8 cellular contexts compared by ENCODE assay signal in genomic region chr19:2315818-2316353, GRCh38. TPM values are rescaled to one million over a fixed set of nuclear protein-coding genes. Genes with fewer than 3 reads are reported as not detected.
A peak's percentile ranks its signal among the peaks of the same experiment; 100 is the strongest.
DNase-seq lines count a peak whose midpoint lies in the region; ATAC-seq and TF ChIP-seq lines count a peak whose summit lies in the region.

No MANE protein-coding gene starts in this region.

- no peak overlapping the region for H2AK5ac ChIP-seq in mesenchymal stem cell (ENCODE audit: low read length, severe bottlenecking)

- H3K14ac ChIP-seq in mesenchymal stem cell (ENCODE audit: low read length in 2 of 2) = no peak overlapping the region

- H4K91ac ChIP-seq in mesenchymal stem cell (ENCODE audit: low read length) = peak overlapping the region; percentile 43

- no peak overlapping the region for H3K4me3 Mint-ChIP-seq in MCF 10A (ENCODE audit: unreplicated experiment)

- H3K27me3 ChIP-seq in breast epithelium = peaks cover 9 to 17% of the 10 kb centered on the region in 2 donors
- H3K27me3 ChIP-seq in mesenchymal stem cell (ENCODE audit: control insufficient read depth in 1 of 2, insufficient read depth in 1 of 2, low read length in 2 of 2) = peaks cover 11 to 20% of the 10 kb centered on the region in 2 experiments
- no peaks in the 10 kb centered on the region for H3K27me3 ChIP-seq in aorta (ENCODE audit: control insufficient read depth in 1 of 2, insufficient read depth in 2 of 2, low read length in 1 of 2)

- no peaks in the 10 kb centered on the region for H3K27me3 Mint-ChIP-seq in MCF 10A (ENCODE audit: insufficient read depth, unreplicated experiment)

- no peak overlapping the region for H2BK120ac ChIP-seq in mesenchymal stem cell (ENCODE audit: low read depth, low read length)

- no peak overlapping the region for H3K9ac ChIP-seq in mesenchymal stem cell (ENCODE audit: low read length)

- no peaks in the 10 kb centered on the region for H3K36me3 Mint-ChIP-seq in MCF 10A (ENCODE audit: insufficient read depth, unreplicated experiment)

- no peaks in the 10 kb centered on the region for H3K79me1 ChIP-seq in mesenchymal stem cell (replicated peaks; ENCODE audit: low read length, poor library complexity, severe bottlenecking)

- ATAC-seq in aorta (ENCODE audit: low FRiP score) = peak; percentile 63

- peaks cover 14 to 19% of the 10 kb centered on the region in 2 donors for H3K9me3 ChIP-seq in breast epithelium
- H3K9me3 ChIP-seq in mesenchymal stem cell (ENCODE audit: control insufficient read depth, low read length) = peaks cover 11% of the 10 kb centered on the region
- peaks cover 3% of the 10 kb centered on the region for H3K9me3 ChIP-seq in aorta (ENCODE audit: control insufficient read depth, low read length)

- no TSS peak for BruUV-seq in MCF 10A (replicated peaks; lab: Mats Ljungman, UMichigan)

- no peak overlapping the region for H3K27ac ChIP-seq in breast epithelium
- H3K27ac ChIP-seq in mesenchymal stem cell (ENCODE audit: low read length, poor library complexity, severe bottlenecking) = no peak overlapping the region
- H3K27ac ChIP-seq in aorta (ENCODE audit: low read depth in 1 of 2, low read length in 2 of 2) = no peak overlapping the region

- no peak overlapping the region for H2BK5ac ChIP-seq in mesenchymal stem cell (ENCODE audit: low read depth, low read length, poor library complexity, severe bottlenecking)

- no peak for DNase-seq in MCF 10A (ENCODE audit: unreplicated experiment)
- DNase-seq in breast epithelium (ENCODE audit: low spot score in 2 of 2) = no peak
- peak; percentile 53 for DNase-seq in OCI-M1 (lab: John Stamatoyannopoulos, UW)
- peak; percentile 83 for DNase-seq in ecto neural progenitor cell (ENCODE audit: low spot score)
- peak; percentile 59 for DNase-seq in mesenchymal stem cell
- DNase-seq in aorta = peak in 1 of 2 donors; percentile 89
- DNase-seq in NCI-H2107 (lab: John Stamatoyannopoulos, UW) = no peak
- no peak for DNase-seq in LoVo (ENCODE audit: low spot score)

- H3K23ac ChIP-seq in mesenchymal stem cell (ENCODE audit: low read length in 2 of 2) = no peak overlapping the region

- no peaks in the 10 kb centered on the region for H3K36me3 ChIP-seq in breast epithelium
- peaks cover 0 to 2% of the 10 kb centered on the region in 2 experiments for H3K36me3 ChIP-seq in mesenchymal stem cell (ENCODE audit: control insufficient read depth in 1 of 2, insufficient read depth in 2 of 2, low read depth in 1 of 2, low read length in 2 of 2)
- H3K36me3 ChIP-seq in aorta (ENCODE audit: control insufficient read depth in 1 of 2, insufficient read depth in 2 of 2, low read length in 1 of 2) = no peaks in the 10 kb centered on the region

- TF ChIP-seq POLR2A in breast epithelium (IDR thresholded peaks at IDR 0.05) = no peak

- TF ChIP-seq CTCF in MCF 10A (IDR thresholded peaks at IDR 0.05; ENCODE audit: unreplicated experiment) (peak; percentile 7), breast epithelium (IDR thresholded peaks at IDR 0.05) (no peak)

- intact Hi-C loops in MCF 10A (cut with micrococcal nuclease) (loop anchor here (5.0 kb wide), 1 partner anchor 79 kb away; the partner anchor contains the start of genes PLEKHJ1 and SF3A2), breast epithelium (cut with DNase I; ENCODE audit: low total_unique reads) (no loop called here), aorta (cut with DNase I) (no loop called here)

- H2BK15ac ChIP-seq in mesenchymal stem cell (ENCODE audit: low read depth, poor library complexity, severe bottlenecking) = no peak overlapping the region

- CTCF ChIA-PET in MCF 10A (lab: Yijun Ruan, JAX) = interaction anchor here (0.7 to 1.1 kb wide), 2 partner anchors 11 to 75 kb away, joined by 3 to 5 read pairs; no protein-coding TSS in a partner anchor

- no peak overlapping the region for H3K4me2 ChIP-seq in mesenchymal stem cell (ENCODE audit: low read length, poor library complexity, severe bottlenecking)

- no peaks in the 10 kb centered on the region for H3K4me1 Mint-ChIP-seq in MCF 10A (ENCODE audit: insufficient read depth, unreplicated experiment)

- H2BK12ac ChIP-seq in mesenchymal stem cell (ENCODE audit: low read length in 2 of 2) = no peak overlapping the region

- H3K27ac Mint-ChIP-seq in MCF 10A (ENCODE audit: low read depth, unreplicated experiment) = no peak overlapping the region

- no peak overlapping the region for H3K4ac ChIP-seq in mesenchymal stem cell (ENCODE audit: low read depth in 1 of 2, low read length in 2 of 2)

- no peak overlapping the region for H3K4me3 ChIP-seq in breast epithelium
- H3K4me3 ChIP-seq in mesenchymal stem cell (ENCODE audit: insufficient read depth in 1 of 2, low read depth in 1 of 2, low read length in 2 of 2) = peak overlapping the region in 1 of 2 experiments; percentile 7
- no peak overlapping the region for H3K4me3 ChIP-seq in aorta (ENCODE audit: low read length in 2 of 2)

- peak overlapping the region in 1 of 2 experiments; percentile 23 for H3K18ac ChIP-seq in mesenchymal stem cell (ENCODE audit: low read depth in 1 of 2, low read length in 2 of 2)

- H2AFZ ChIP-seq in mesenchymal stem cell (ENCODE audit: low read depth, low read length) = no peak overlapping the region

- no peaks in the 10 kb centered on the region for H3K4me1 ChIP-seq in breast epithelium
- peaks cover 2% of the 10 kb centered on the region for H3K4me1 ChIP-seq in mesenchymal stem cell (ENCODE audit: control insufficient read depth, insufficient read depth, low read depth, low read length)
- no peaks in the 10 kb centered on the region for H3K4me1 ChIP-seq in aorta (ENCODE audit: control insufficient read depth in 1 of 2, insufficient read depth in 2 of 2, low read length in 2 of 2)

- peaks cover 15% of the 10 kb centered on the region for H3K9me3 Mint-ChIP-seq in MCF 10A (ENCODE audit: unreplicated experiment)

- 28% methylated on average over 22 of the region's 22 CpGs for WGBS in mesenchymal stem cell
- WGBS in aorta, 2 donors = 28% methylated on average over 22 of the region's 22 CpGs

- peak overlapping the region; percentile 35 for H4K8ac ChIP-seq in mesenchymal stem cell (ENCODE audit: low read length)

- POLR2A ChIA-PET in MCF 10A (lab: Yijun Ruan, JAX) = no interaction called here

RNA-seq across cellular contexts. Expression of gene LINGO3, which starts 7.9 kb away (rescaled TPM):
- not detected in 2 replicates for total RNA-seq in MCF 10A (2022)
- total RNA-seq in breast epithelium = under 1 TPM in 2 of 3 donors, not detected in 1; 0.16 to 0.33 TPM
- not detected for polyA plus RNA-seq in mesenchymal stem cell (2013, experiment 1 of 2)
- polyA plus RNA-seq in mesenchymal stem cell (2013, experiment 2 of 2) = not detected
- total RNA-seq in aorta = not detected
- under 1 TPM in 1 of 2 donors, not detected in 1; 0.08 TPM for polyA plus RNA-seq in aorta

RNA-seq across cellular contexts. Expression of gene LSM7, which starts 12.5 kb away (rescaled TPM):
- total RNA-seq in MCF 10A (2022) = 135 and 152 TPM in 2 replicates
- total RNA-seq in breast epithelium = 100 to 1,000 TPM in 2 of 3 donors, 10 to 100 TPM in 1; 95.1 to 188 (median 125) TPM
- polyA plus RNA-seq in mesenchymal stem cell (2013, experiment 1 of 2) = 149 TPM
- polyA plus RNA-seq in mesenchymal stem cell (2013, experiment 2 of 2) = 138 TPM
- total RNA-seq in aorta = 10 to 100 TPM; 43.7 to 45.8 TPM
- 100 to 1,000 TPM; 133 to 155 TPM for polyA plus RNA-seq in aorta

RNA-seq across cellular contexts. Expression of gene SPPL2B, which starts 12.6 kb away (rescaled TPM):
- total RNA-seq in MCF 10A (2022) (70.1 and 70.9 TPM in 2 replicates), breast epithelium (10 to 100 TPM; 23.5 to 61.2 (median 49.8) TPM), aorta (10 to 100 TPM; 29.3 to 49.1 TPM)
- polyA plus RNA-seq in mesenchymal stem cell (2013, experiment 1 of 2) = 25.7 TPM
- 24.4 TPM for polyA plus RNA-seq in mesenchymal stem cell (2013, experiment 2 of 2)
- polyA plus RNA-seq in aorta = 10 to 100 TPM; 13.3 to 78.1 TPM

RNA-seq across cellular contexts. Expression of gene PEAK3, which starts 33.9 kb away (rescaled TPM):
- total RNA-seq in MCF 10A (2022) (not detected in 2 replicates), breast epithelium (1 to 10 TPM in 1 of 3 donors, not detected in 2; 1.8 TPM), aorta (1 to 10 TPM in 1 of 2 donors, under 1 TPM in 1; 0.93 to 1.5 TPM)
- polyA plus RNA-seq in mesenchymal stem cell (2013, experiment 1 of 2) = 0.75 TPM
- 0.88 TPM for polyA plus RNA-seq in mesenchymal stem cell (2013, experiment 2 of 2)
- polyA plus RNA-seq in aorta = under 1 TPM in 1 of 2 donors, not detected in 1; 0.88 TPM

RNA-seq across cellular contexts. Expression of gene TMPRSS9, which starts 44.2 kb away (rescaled TPM):
- total RNA-seq in MCF 10A (2022) (not detected in 2 replicates), breast epithelium (under 1 TPM in 1 of 3 donors, not detected in 2; under 0.01 TPM), aorta (under 1 TPM; 0.23 to 0.27 TPM)
- polyA plus RNA-seq in mesenchymal stem cell (2013, experiment 1 of 2) = not detected
- not detected for polyA plus RNA-seq in mesenchymal stem cell (2013, experiment 2 of 2)
- not detected for polyA plus RNA-seq in aorta

Comparison
In these comparisons a context has a peak if more than half of its experiments do, and no peak if none do; other contexts are left out.
1. DNase-seq: peak in OCI-M1 (single experiment), ecto neural progenitor cell (single experiment) and mesenchymal stem cell (single experiment); none in MCF 10A (single experiment), breast epithelium (0 of 2), NCI-H2107 (single experiment) and LoVo (single experiment).